Comparison of ENCODE assay signal across 1 cellular context in the genomic region with DNA sequence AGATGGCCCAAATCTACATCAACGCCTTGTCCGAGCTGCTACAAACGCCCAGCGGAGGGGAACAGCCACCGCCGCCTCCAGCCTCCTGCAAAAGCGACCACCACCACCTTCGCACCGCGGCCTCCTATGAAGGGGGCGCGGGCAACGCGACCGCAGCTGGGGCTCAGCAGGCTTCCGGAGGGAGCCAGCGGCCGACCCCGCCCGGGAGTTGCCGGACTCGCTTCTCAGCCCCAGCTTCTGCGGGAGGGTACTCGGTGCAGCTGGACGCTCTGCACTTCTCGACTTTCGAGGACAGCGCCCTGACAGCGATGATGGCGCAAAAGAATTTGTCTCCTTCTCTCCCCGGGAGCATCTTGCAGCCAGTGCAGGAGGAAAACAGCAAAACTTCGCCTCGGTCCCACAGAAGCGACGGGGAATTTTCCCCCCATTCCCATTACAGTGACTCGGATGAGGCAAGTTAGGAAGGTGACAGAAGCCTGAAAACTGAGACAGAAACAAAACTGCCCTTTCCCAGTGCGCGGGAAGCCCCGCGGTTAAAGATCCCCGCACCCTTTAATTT.
TF ChIP-seq lines count a peak whose summit lies in the region.

No MANE protein-coding gene starts in this region.

TF ChIP-seq in GM23338, 12 proteins besides CTCF, POLR2A, EP300 and RAD21 (continued from another document):
- TF ChIP-seq ETS1 (IDR thresholded peaks at IDR 0.05) (no peak), JUNB (IDR thresholded peaks at IDR 0.05; ENCODE audit: unreplicated experiment) (no peak), NANOG (IDR thresholded peaks at IDR 0.05; ENCODE audit: borderline replicate concordance) (no peak), EZH2 (IDR thresholded peaks at IDR 0.05; ENCODE audit: low read depth, unreplicated experiment) (no peak), POLR2AphosphoS5 (IDR thresholded peaks at IDR 0.05; ENCODE audit: low read depth) (no peak), ZNF114 (CRISPR knock-in tag; IDR thresholded peaks at IDR 0.05) (no peak)
- TF ChIP-seq, protein P1, sequence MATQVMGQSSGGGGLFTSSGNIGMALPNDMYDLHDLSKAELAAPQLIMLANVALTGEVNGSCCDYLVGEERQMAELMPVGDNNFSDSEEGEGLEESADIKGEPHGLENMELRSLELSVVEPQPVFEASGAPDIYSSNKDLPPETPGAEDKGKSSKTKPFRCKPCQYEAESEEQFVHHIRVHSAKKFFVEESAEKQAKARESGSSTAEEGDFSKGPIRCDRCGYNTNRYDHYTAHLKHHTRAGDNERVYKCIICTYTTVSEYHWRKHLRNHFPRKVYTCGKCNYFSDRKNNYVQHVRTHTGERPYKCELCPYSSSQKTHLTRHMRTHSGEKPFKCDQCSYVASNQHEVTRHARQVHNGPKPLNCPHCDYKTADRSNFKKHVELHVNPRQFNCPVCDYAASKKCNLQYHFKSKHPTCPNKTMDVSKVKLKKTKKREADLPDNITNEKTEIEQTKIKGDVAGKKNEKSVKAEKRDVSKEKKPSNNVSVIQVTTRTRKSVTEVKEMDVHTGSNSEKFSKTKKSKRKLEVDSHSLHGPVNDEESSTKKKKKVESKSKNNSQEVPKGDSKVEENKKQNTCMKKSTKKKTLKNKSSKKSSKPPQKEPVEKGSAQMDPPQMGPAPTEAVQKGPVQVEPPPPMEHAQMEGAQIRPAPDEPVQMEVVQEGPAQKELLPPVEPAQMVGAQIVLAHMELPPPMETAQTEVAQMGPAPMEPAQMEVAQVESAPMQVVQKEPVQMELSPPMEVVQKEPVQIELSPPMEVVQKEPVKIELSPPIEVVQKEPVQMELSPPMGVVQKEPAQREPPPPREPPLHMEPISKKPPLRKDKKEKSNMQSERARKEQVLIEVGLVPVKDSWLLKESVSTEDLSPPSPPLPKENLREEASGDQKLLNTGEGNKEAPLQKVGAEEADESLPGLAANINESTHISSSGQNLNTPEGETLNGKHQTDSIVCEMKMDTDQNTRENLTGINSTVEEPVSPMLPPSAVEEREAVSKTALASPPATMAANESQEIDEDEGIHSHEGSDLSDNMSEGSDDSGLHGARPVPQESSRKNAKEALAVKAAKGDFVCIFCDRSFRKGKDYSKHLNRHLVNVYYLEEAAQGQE (IDR thresholded peaks at IDR 0.05; ENCODE audit: unreplicated experiment): no peak
